Comparison of ENCODE assay signal across 13 cellular contexts in the genomic region with DNA sequence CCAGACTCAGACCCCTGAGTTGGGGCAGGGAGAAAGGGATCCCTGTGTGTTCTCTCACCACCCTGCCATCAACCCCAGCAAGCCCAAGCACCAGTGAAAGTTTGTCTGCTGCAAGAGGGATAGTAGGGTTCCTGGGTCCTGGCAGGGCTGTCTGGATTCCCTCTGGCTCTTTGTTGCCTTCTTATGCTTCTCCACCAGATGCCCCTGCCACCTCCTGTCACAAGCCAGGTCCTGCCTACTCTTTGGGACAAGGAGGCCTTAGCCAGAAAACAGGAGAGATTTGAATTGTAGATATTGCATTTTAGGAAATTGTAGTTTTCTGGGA. TPM values are rescaled to one million over a fixed set of nuclear protein-coding genes. Genes with fewer than 3 reads are reported as not detected.
A peak's percentile ranks its signal among the peaks of the same experiment; 100 is the strongest.
DNase-seq lines count a peak whose midpoint lies in the region; ATAC-seq and TF ChIP-seq lines count a peak whose summit lies in the region.
"Had no signal": no experiment of that assay in that cellular context is flagged by ENCODE, and none has a peak within 500 bp of the region (broad histone marks: within the 10 kb centered on the region; RNA-seq: fewer than 3 reads in every experiment).

No MANE protein-coding gene starts in this region.

- no peaks in the 10 kb centered on the region for H3K27me3 Mint-ChIP-seq in stimulated activated naive CD8-positive, alpha-beta T cell treated with anti-CD3 and anti-CD28 coated beads, Interleukin-15, Interleukin-2, amounts not matched to agents 100 ng/mL and 50 ng/mL, for 24 hours
- H3K27me3 Mint-ChIP-seq in stimulated activated naive CD8-positive, alpha-beta T cell treated with anti-CD3 and anti-CD28 coated beads, Interleukin-15, amount 100 ng/mL, for 72 hours = no peaks in the 10 kb centered on the region
- H3K27me3 Mint-ChIP-seq: B cell had no signal

- POLR2A ChIA-PET in HEK293T (lab: Yijun Ruan, JAX) = interaction anchor here (0.7 to 1.2 kb wide), 2 partner anchors 11 to 22 kb away, joined by 3 to 4 read pairs; partner anchors contain the start of gene UBE2T

- no peak overlapping the region for H3K4me3 Mint-ChIP-seq in stimulated activated naive CD8-positive, alpha-beta T cell treated with anti-CD3 and anti-CD28 coated beads, Interleukin-15, Interleukin-2, amounts not matched to agents 100 ng/mL and 50 ng/mL, for 24 hours
- no peak overlapping the region for H3K4me3 Mint-ChIP-seq in stimulated activated naive CD8-positive, alpha-beta T cell treated with anti-CD3 and anti-CD28 coated beads, Interleukin-15, amount 100 ng/mL, for 72 hours
- peak overlapping the region; percentile 7 for H3K4me3 Mint-ChIP-seq in stimulated activated effector memory CD8-positive, alpha-beta T cell treated with anti-CD3 and anti-CD28 coated beads, Interleukin-12 subunit alpha, Interleukin-12 subunit beta, amount 100 ng/mL, for 72 hours
- H3K4me3 Mint-ChIP-seq: B cell; CD4-positive, alpha-beta memory T cell; GM23338 had no signal

- DNase-seq in stimulated activated naive CD8-positive, alpha-beta T cell treated with anti-CD3 and anti-CD28 coated beads, Interleukin-15, amount 100 ng/mL, for 72 hours = no peak
- DNase-seq in left lobe of liver (ENCODE audit: low spot score) (peak; percentile 33), HEK293T (ENCODE audit: extremely low spot score) (no peak)
- no peak for DNase-seq in stimulated activated effector memory CD8-positive, alpha-beta T cell treated with anti-CD3 and anti-CD28 coated beads, Interleukin-12 subunit alpha, Interleukin-12 subunit beta, amount 100 ng/mL, for 72 hours (ENCODE audit: low spot score in 2 of 2)
- no peak for DNase-seq in activated CD4-positive, CD25-positive, alpha-beta regulatory T cell (lab: John Stamatoyannopoulos, UW)
- DNase-seq: C1 segment of cervical spinal cord; CD4-positive, alpha-beta memory T cell; DMS79; H7 had no signal

- H3K27ac Mint-ChIP-seq in stimulated activated naive CD8-positive, alpha-beta T cell treated with anti-CD3 and anti-CD28 coated beads, Interleukin-15, Interleukin-2, amounts not matched to agents 100 ng/mL and 50 ng/mL, for 24 hours = peak overlapping the region; percentile 36
- no peak overlapping the region for H3K27ac Mint-ChIP-seq in stimulated activated naive CD8-positive, alpha-beta T cell treated with anti-CD3 and anti-CD28 coated beads, Interleukin-15, amount 100 ng/mL, for 72 hours
- H3K27ac Mint-ChIP-seq in stimulated activated effector memory CD8-positive, alpha-beta T cell treated with anti-CD3 and anti-CD28 coated beads, Interleukin-12 subunit alpha, Interleukin-12 subunit beta, amount 100 ng/mL, for 72 hours = peak overlapping the region; percentile 50
- H3K27ac Mint-ChIP-seq: B cell, GM23338 had no signal

- H3K36me3 Mint-ChIP-seq in stimulated activated naive CD8-positive, alpha-beta T cell treated with anti-CD3 and anti-CD28 coated beads, Interleukin-15, Interleukin-2, amounts not matched to agents 100 ng/mL and 50 ng/mL, for 24 hours (ENCODE audit: low read depth) = no peaks in the 10 kb centered on the region
- no peaks in the 10 kb centered on the region for H3K36me3 Mint-ChIP-seq in stimulated activated effector memory CD8-positive, alpha-beta T cell treated with anti-CD3 and anti-CD28 coated beads, Interleukin-12 subunit alpha, Interleukin-12 subunit beta, amount 100 ng/mL, for 72 hours
- H3K36me3 Mint-ChIP-seq: CD4-positive, alpha-beta memory T cell had no signal

- H3K9me3 Mint-ChIP-seq in stimulated activated naive CD8-positive, alpha-beta T cell treated with anti-CD3 and anti-CD28 coated beads, Interleukin-15, Interleukin-2, amounts not matched to agents 100 ng/mL and 50 ng/mL, for 24 hours = no peaks in the 10 kb centered on the region
- no peaks in the 10 kb centered on the region for H3K9me3 Mint-ChIP-seq in stimulated activated naive CD8-positive, alpha-beta T cell treated with anti-CD3 and anti-CD28 coated beads, Interleukin-15, amount 100 ng/mL, for 72 hours
- no peaks in the 10 kb centered on the region for H3K9me3 Mint-ChIP-seq in stimulated activated effector memory CD8-positive, alpha-beta T cell treated with anti-CD3 and anti-CD28 coated beads, Interleukin-12 subunit alpha, Interleukin-12 subunit beta, amount 100 ng/mL, for 72 hours
- H3K9me3 Mint-ChIP-seq: CD4-positive, alpha-beta memory T cell; GM23338 had no signal

- H3K4me1 Mint-ChIP-seq in stimulated activated naive CD8-positive, alpha-beta T cell treated with anti-CD3 and anti-CD28 coated beads, Interleukin-15, Interleukin-2, amounts not matched to agents 100 ng/mL and 50 ng/mL, for 24 hours (ENCODE audit: low read depth) = peaks cover 9% of the 10 kb centered on the region
- H3K4me1 Mint-ChIP-seq in stimulated activated naive CD8-positive, alpha-beta T cell treated with anti-CD3 and anti-CD28 coated beads, Interleukin-15, amount 100 ng/mL, for 72 hours = peaks cover 10% of the 10 kb centered on the region
- H3K4me1 Mint-ChIP-seq in stimulated activated effector memory CD8-positive, alpha-beta T cell treated with anti-CD3 and anti-CD28 coated beads, Interleukin-12 subunit alpha, Interleukin-12 subunit beta, amount 100 ng/mL, for 72 hours = no peaks in the 10 kb centered on the region
- H3K4me1 Mint-ChIP-seq: B cell had no signal

- no peak for ATAC-seq in stimulated activated naive CD8-positive, alpha-beta T cell treated with anti-CD3 and anti-CD28 coated beads, Interleukin-15, amount 100 ng/mL, for 72 hours
- ATAC-seq in left lobe of liver (no peak), GM21360 (IDR thresholded peaks at IDR 0.05; ENCODE audit: unreplicated experiment) (no peak)
- no peak for ATAC-seq in stimulated activated effector memory CD8-positive, alpha-beta T cell treated with anti-CD3 and anti-CD28 coated beads, Interleukin-12 subunit alpha, Interleukin-12 subunit beta, amount 100 ng/mL, for 72 hours
- ATAC-seq: GM23338 had no signal

- CTCF ChIA-PET in HEK293T (lab: Yijun Ruan, JAX) = interaction anchor here (0.7 kb wide), 1 partner anchor 127 kb away, joined by 3 read pairs; no protein-coding TSS in a partner anchor

TF ChIP-seq in HEK293T, 16 proteins besides CTCF, POLR2A, EP300 and RAD21:
- no peak for TF ChIP-seq BHLHE40 (IDR thresholded peaks at IDR 0.05; ENCODE audit: borderline replicate concordance)
- no peak for TF ChIP-seq LEF1 (IDR thresholded peaks at IDR 0.05; ENCODE audit: borderline replicate concordance)
- no peak for TF ChIP-seq NFRKB (IDR thresholded peaks at IDR 0.05)
- no peak for TF ChIP-seq SUZ12 (IDR thresholded peaks at IDR 0.05)
- TF ChIP-seq ARNT (IDR thresholded peaks at IDR 0.05) = no peak
- TF ChIP-seq CTBP1 (IDR thresholded peaks at IDR 0.05; ENCODE audit: borderline replicate concordance) = no peak
- TF ChIP-seq, protein P1, sequence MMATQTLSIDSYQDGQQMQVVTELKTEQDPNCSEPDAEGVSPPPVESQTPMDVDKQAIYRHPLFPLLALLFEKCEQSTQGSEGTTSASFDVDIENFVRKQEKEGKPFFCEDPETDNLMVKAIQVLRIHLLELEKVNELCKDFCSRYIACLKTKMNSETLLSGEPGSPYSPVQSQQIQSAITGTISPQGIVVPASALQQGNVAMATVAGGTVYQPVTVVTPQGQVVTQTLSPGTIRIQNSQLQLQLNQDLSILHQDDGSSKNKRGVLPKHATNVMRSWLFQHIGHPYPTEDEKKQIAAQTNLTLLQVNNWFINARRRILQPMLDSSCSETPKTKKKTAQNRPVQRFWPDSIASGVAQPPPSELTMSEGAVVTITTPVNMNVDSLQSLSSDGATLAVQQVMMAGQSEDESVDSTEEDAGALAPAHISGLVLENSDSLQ (IDR thresholded peaks at IDR 0.05) = no peak
- TF ChIP-seq FOXM1 (IDR thresholded peaks at IDR 0.05; ENCODE audit: borderline replicate concordance) = no peak
- TF ChIP-seq ZNF384 (IDR thresholded peaks at IDR 0.05) = no peak
- no peak for TF ChIP-seq FOXA1 (IDR thresholded peaks at IDR 0.05)
- TF ChIP-seq TARDBP (IDR thresholded peaks at IDR 0.05) = no peak
- no peak for TF ChIP-seq FOXK2 (IDR thresholded peaks at IDR 0.05)
- no peak for TF ChIP-seq SP1 (IDR thresholded peaks at IDR 0.05)
- no peak for TF ChIP-seq ELF4 (IDR thresholded peaks at IDR 0.05)

RNA-seq across cellular contexts. Expression of gene UBE2T, which starts 21.7 kb away (rescaled TPM):
- 1.1 TPM for total RNA-seq in left lobe of liver

RNA-seq across cellular contexts. Expression of gene PPP1R12B, which starts 28.5 kb away (rescaled TPM):
- 14.6 TPM for total RNA-seq in left lobe of liver

Comparison
In these comparisons a context has a peak if more than half of its experiments do, and no peak if none do; other contexts are left out.
1. H3K27ac Mint-ChIP-seq: peak in stimulated activated naive CD8-positive, alpha-beta T cell treated with anti-CD3 and anti-CD28 coated beads, Interleukin-15, Interleukin-2, amounts not matched to agents 100 ng/mL and 50 ng/mL, for 24 hours (single experiment) and stimulated activated effector memory CD8-positive, alpha-beta T cell treated with anti-CD3 and anti-CD28 coated beads, Interleukin-12 subunit alpha, Interleukin-12 subunit beta, amount 100 ng/mL, for 72 hours (single experiment); none in stimulated activated naive CD8-positive, alpha-beta T cell treated with anti-CD3 and anti-CD28 coated beads, Interleukin-15, amount 100 ng/mL, for 72 hours (0 of 2).